1 cellular context compared by ENCODE assay signal in the genomic region with DNA sequence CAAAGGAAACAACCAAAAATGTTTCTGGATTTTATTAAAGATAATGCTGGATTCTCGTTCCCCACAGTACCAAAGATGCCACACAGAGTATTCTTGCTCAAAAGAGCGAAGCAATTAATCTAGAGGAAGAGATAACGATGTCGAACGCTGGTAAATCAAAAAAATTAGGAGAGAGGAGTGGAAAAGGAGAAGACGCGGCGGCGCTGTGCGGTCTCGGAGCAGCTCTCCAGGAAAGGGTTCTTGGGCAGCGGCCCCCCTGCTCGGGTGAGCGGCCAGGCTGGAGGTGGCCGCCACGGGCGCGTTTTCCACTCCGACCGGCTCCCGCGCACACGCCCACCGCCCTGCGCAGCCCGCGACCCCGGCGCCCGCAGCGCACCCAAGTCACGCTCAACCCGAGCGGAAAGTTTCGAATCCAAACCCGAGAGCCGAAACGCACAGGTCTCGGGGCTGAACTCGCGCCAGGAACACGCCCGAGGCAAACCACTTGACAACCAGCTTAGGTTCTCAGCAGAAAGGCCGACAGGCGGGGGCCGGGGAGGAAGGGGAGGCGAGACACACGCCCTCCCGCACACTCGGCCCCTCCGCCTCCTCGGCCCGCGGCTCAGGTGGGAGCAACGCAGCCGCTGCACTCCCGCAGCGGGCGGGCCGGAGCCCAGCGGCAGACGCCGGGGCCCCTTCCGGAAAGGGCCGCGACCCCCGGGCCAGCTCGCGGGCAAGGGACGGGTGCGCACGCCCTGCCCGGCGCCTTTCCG.
TF ChIP-seq lines count a peak whose summit lies in the region.

No MANE protein-coding gene starts in this region.

TF ChIP-seq in K562, 482 proteins besides CTCF, POLR2A, EP300 and RAD21 (continued from another document and continues in another):
- peak; percentile 10; the same call in 1 of the 2 replicates for TF ChIP-seq MYC (IDR thresholded peaks at IDR 0.05; ENCODE audit: low read depth, low read length)
- no peak for TF ChIP-seq MYC (CRISPR knock-in tag; IDR thresholded peaks at IDR 0.05; ENCODE audit: borderline replicate concordance, low read depth)
- TF ChIP-seq, protein P1, sequence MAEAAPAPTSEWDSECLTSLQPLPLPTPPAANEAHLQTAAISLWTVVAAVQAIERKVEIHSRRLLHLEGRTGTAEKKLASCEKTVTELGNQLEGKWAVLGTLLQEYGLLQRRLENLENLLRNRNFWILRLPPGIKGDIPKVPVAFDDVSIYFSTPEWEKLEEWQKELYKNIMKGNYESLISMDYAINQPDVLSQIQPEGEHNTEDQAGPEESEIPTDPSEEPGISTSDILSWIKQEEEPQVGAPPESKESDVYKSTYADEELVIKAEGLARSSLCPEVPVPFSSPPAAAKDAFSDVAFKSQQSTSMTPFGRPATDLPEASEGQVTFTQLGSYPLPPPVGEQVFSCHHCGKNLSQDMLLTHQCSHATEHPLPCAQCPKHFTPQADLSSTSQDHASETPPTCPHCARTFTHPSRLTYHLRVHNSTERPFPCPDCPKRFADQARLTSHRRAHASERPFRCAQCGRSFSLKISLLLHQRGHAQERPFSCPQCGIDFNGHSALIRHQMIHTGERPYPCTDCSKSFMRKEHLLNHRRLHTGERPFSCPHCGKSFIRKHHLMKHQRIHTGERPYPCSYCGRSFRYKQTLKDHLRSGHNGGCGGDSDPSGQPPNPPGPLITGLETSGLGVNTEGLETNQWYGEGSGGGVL (CRISPR knock-in tag; IDR thresholded peaks at IDR 0.05) = no peak
- no peak for TF ChIP-seq CBX5 (IDR thresholded peaks at IDR 0.05; ENCODE audit: borderline replicate concordance, low read depth)
- TF ChIP-seq KLF1 (tag; IDR thresholded peaks at IDR 0.05) = peak; percentile 16; the same call in 1 of the 2 replicates
- no peak for TF ChIP-seq ZNF354B (CRISPR knock-in tag; IDR thresholded peaks at IDR 0.05)
- TF ChIP-seq, protein P2, sequence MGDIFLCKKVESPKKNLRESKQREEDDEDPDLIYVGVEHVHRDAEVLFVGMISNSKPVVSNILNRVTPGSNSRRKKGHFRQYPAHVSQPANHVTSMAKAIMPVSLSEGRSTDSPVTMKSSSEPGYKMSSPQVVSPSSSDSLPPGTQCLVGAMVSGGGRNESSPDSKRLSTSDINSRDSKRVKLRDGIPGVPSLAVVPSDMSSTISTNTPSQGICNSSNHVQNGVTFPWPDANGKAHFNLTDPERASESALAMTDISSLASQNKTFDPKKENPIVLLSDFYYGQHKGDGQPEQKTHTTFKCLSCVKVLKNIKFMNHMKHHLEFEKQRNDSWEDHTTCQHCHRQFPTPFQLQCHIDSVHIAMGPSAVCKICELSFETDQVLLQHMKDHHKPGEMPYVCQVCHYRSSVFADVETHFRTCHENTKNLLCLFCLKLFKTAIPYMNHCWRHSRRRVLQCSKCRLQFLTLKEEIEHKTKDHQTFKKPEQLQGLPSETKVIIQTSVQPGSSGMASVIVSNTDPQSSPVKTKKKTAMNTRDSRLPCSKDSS (IDR thresholded peaks at IDR 0.05; ENCODE audit: low read depth, partially characterized antibody) = no peak
- TF ChIP-seq ZSCAN29 (IDR thresholded peaks at IDR 0.05) = peak; percentile 95
- TF ChIP-seq KAT8 (IDR thresholded peaks at IDR 0.05; ENCODE audit: low read depth) = no peak
- TF ChIP-seq ZNF785 (CRISPR knock-in tag; IDR thresholded peaks at IDR 0.05) = no peak
- peak; percentile 15 for TF ChIP-seq KDM5B (IDR thresholded peaks at IDR 0.05; ENCODE audit: insufficient replicate concordance, low read depth, low read length)
- no peak for TF ChIP-seq ZBTB8A (IDR thresholded peaks at IDR 0.05; ENCODE audit: partially characterized antibody)
- 0 out of 2 replicates have a peak, but pooled peaks have one; percentile 18 for TF ChIP-seq BCOR (IDR thresholded peaks at IDR 0.05)
- TF ChIP-seq FOSL1 (tag; conservative IDR thresholded peaks at IDR 0.05) = no peak
- peak; percentile 97 for TF ChIP-seq RBBP5 (IDR thresholded peaks at IDR 0.05; ENCODE audit: borderline replicate concordance, insufficient read depth, low read length, poor library complexity, severe bottlenecking)
- no peak for TF ChIP-seq HOXB6 (CRISPR knock-in tag; IDR thresholded peaks at IDR 0.05; ENCODE audit: borderline replicate concordance)
- 0 out of 4 replicates have a peak, but pooled peaks of 1 of the 2 experiments have one; percentile 6 for TF ChIP-seq NONO (IDR thresholded peaks at IDR 0.05; ENCODE audit: low read depth in 2 of 2, low read length in 1 of 2)
- TF ChIP-seq RBM22 (IDR thresholded peaks at IDR 0.05; ENCODE audit: low read depth, low read length, poor library complexity, severe bottlenecking) = peak; percentile 88
- TF ChIP-seq ZNF347 (CRISPR knock-in tag; IDR thresholded peaks at IDR 0.05; ENCODE audit: low read depth) = no peak
- TF ChIP-seq SMAD3 (CRISPR knock-in tag; conservative IDR thresholded peaks at IDR 0.05) = no peak
- TF ChIP-seq, protein P3, sequence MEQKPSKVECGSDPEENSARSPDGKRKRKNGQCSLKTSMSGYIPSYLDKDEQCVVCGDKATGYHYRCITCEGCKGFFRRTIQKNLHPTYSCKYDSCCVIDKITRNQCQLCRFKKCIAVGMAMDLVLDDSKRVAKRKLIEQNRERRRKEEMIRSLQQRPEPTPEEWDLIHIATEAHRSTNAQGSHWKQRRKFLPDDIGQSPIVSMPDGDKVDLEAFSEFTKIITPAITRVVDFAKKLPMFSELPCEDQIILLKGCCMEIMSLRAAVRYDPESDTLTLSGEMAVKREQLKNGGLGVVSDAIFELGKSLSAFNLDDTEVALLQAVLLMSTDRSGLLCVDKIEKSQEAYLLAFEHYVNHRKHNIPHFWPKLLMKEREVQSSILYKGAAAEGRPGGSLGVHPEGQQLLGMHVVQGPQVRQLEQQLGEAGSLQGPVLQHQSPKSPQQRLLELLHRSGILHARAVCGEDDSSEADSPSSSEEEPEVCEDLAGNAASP (IDR thresholded peaks at IDR 0.05) = no peak
- TF ChIP-seq, protein P4, sequence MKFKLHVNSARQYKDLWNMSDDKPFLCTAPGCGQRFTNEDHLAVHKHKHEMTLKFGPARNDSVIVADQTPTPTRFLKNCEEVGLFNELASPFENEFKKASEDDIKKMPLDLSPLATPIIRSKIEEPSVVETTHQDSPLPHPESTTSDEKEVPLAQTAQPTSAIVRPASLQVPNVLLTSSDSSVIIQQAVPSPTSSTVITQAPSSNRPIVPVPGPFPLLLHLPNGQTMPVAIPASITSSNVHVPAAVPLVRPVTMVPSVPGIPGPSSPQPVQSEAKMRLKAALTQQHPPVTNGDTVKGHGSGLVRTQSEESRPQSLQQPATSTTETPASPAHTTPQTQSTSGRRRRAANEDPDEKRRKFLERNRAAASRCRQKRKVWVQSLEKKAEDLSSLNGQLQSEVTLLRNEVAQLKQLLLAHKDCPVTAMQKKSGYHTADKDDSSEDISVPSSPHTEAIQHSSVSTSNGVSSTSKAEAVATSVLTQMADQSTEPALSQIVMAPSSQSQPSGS (CRISPR knock-in tag; IDR thresholded peaks at IDR 0.05) = no peak
- TF ChIP-seq, protein P5, sequence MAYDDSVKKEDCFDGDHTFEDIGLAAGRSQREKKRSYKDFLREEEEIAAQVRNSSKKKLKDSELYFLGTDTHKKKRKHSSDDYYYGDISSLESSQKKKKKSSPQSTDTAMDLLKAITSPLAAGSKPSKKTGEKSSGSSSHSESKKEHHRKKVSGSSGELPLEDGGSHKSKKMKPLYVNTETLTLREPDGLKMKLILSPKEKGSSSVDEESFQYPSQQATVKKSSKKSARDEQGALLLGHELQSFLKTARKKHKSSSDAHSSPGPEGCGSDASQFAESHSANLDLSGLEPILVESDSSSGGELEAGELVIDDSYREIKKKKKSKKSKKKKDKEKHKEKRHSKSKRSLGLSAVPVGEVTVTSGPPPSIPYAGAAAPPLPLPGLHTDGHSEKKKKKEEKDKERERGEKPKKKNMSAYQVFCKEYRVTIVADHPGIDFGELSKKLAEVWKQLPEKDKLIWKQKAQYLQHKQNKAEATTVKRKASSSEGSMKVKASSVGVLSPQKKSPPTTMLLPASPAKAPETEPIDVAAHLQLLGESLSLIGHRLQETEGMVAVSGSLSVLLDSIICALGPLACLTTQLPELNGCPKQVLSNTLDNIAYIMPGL (CRISPR knock-in tag; IDR thresholded peaks at IDR 0.05) = no peak
- no peak for TF ChIP-seq SRSF1 (IDR thresholded peaks at IDR 0.05; ENCODE audit: low read depth, low read length)
- TF ChIP-seq RAD51 (IDR thresholded peaks at IDR 0.05; ENCODE audit: borderline replicate concordance, low read depth) = no peak
- TF ChIP-seq, protein P6, sequence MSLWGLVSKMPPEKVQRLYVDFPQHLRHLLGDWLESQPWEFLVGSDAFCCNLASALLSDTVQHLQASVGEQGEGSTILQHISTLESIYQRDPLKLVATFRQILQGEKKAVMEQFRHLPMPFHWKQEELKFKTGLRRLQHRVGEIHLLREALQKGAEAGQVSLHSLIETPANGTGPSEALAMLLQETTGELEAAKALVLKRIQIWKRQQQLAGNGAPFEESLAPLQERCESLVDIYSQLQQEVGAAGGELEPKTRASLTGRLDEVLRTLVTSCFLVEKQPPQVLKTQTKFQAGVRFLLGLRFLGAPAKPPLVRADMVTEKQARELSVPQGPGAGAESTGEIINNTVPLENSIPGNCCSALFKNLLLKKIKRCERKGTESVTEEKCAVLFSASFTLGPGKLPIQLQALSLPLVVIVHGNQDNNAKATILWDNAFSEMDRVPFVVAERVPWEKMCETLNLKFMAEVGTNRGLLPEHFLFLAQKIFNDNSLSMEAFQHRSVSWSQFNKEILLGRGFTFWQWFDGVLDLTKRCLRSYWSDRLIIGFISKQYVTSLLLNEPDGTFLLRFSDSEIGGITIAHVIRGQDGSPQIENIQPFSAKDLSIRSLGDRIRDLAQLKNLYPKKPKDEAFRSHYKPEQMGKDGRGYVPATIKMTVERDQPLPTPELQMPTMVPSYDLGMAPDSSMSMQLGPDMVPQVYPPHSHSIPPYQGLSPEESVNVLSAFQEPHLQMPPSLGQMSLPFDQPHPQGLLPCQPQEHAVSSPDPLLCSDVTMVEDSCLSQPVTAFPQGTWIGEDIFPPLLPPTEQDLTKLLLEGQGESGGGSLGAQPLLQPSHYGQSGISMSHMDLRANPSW (CRISPR knock-in tag; IDR thresholded peaks at IDR 0.05) = no peak
- TF ChIP-seq GATAD2B (IDR thresholded peaks at IDR 0.05; ENCODE audit: borderline replicate concordance) = peak; percentile 39; the same call in 1 of the 2 replicates
- TF ChIP-seq, protein P7, sequence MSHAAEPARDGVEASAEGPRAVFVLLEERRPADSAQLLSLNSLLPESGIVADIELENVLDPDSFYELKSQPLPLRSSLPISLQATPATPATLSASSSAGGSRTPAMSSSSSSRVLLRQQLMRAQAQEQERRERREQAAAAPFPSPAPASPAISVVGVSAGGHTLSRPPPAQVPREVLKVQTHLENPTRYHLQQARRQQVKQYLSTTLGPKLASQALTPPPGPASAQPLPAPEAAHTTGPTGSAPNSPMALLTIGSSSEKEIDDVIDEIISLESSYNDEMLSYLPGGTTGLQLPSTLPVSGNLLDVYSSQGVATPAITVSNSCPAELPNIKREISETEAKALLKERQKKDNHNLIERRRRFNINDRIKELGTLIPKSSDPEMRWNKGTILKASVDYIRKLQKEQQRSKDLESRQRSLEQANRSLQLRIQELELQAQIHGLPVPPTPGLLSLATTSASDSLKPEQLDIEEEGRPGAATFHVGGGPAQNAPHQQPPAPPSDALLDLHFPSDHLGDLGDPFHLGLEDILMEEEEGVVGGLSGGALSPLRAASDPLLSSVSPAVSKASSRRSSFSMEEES (CRISPR knock-in tag; IDR thresholded peaks at IDR 0.05) = no peak
- TF ChIP-seq POLR2H (tag; IDR thresholded peaks at IDR 0.05; ENCODE audit: low read depth) = no peak
- no peak for TF ChIP-seq EP400 (IDR thresholded peaks at IDR 0.05)
- TF ChIP-seq, protein P8, sequence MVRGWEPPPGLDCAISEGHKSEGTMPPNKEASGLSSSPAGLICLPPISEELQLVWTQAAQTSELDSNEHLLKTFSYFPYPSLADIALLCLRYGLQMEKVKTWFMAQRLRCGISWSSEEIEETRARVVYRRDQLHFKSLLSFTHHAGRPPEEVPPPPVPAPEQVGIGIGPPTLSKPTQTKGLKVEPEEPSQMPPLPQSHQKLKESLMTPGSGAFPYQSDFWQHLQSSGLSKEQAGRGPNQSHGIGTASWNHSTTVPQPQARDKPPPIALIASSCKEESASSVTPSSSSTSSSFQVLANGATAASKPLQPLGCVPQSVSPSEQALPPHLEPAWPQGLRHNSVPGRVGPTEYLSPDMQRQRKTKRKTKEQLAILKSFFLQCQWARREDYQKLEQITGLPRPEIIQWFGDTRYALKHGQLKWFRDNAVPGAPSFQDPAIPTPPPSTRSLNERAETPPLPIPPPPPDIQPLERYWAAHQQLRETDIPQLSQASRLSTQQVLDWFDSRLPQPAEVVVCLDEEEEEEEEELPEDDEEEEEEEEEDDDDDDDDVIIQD (CRISPR knock-in tag; IDR thresholded peaks at IDR 0.05) = no peak
- TF ChIP-seq SIN3B (IDR thresholded peaks at IDR 0.05; ENCODE audit: low read depth) = peak; percentile 36; the same call in 1 of the 2 replicates
